In the genomic region with DNA sequence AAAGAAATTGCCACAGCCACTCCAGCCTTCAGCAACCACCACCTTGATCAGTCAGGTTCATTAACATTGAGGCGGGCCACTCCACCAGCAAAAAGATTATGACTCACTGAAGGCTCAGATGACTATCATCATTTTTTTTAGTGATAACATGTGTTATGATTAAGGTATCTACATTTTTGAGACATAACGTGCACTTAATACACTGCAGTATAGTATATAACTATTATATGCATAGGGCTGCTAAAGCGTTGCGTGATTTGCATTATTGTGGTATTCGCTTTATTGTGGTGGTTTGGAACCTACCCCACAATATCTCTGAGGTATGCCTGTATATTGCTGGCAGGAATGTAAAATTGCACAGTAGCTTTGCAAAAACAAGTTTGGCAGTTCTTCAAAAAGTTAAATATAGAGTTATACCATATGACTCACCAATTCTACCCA, we compare ENCODE assay signal across 14 cellular contexts. TPM values are rescaled to one million over a fixed set of nuclear protein-coding genes. Genes with fewer than 3 reads are reported as not detected.
A peak's percentile ranks its signal among the peaks of the same experiment; 100 is the strongest.
DNase-seq lines count a peak whose midpoint lies in the region; ATAC-seq and TF ChIP-seq lines count a peak whose summit lies in the region.
"Had no signal": no experiment of that assay in that cellular context is flagged by ENCODE, and none has a peak within 500 bp of the region (broad histone marks: within the 10 kb centered on the region; RNA-seq: fewer than 3 reads in every experiment).

No MANE protein-coding gene starts in this region.

- no peaks in the 10 kb centered on the region for H3K9me3 ChIP-seq in trophoblast cell (ENCODE audit: insufficient read depth, low read depth, low read length)
- H3K9me3 ChIP-seq: upper lobe of right lung had no signal

- H3K14ac ChIP-seq in trophoblast cell (ENCODE audit: low read length): no peak overlapping the region

- H3K23ac ChIP-seq in trophoblast cell (ENCODE audit: low read length): no peak overlapping the region

- DNase-seq in activated T-cell treated with anti-CD3 and anti-CD28 coated beads, Interleukin-2, amount 50 U/mL, for 4 hours: no peak
- no peak for DNase-seq in activated T-cell treated with anti-CD3 and anti-CD28 coated beads, Interleukin-2, amount 50 U/mL, for 24 hours
- peak; percentile 17 for DNase-seq in MV-4-11 (lab: John Stamatoyannopoulos, UW)
- DNase-seq in brain microvascular endothelial cell: peak; percentile 89
- peak; percentile 80 to 85 for DNase-seq in trophoblast cell
- no peak for DNase-seq in NCI-H1694 (lab: John Stamatoyannopoulos, UW)
- no peak for DNase-seq in left lobe of liver (ENCODE audit: low spot score)
- DNase-seq: left cardiac atrium, NCI-H2081 treated with DMSO at 0.1 percent for 48 hours, upper lobe of right lung had no signal

- peak; percentile 8 to 9 for ATAC-seq in activated T-cell treated with anti-CD3 and anti-CD28 coated beads, Interleukin-2, amount 50 U/mL, for 4 hours
- no peak for ATAC-seq in left lobe of liver
- no peak for ATAC-seq in GM19467 (IDR thresholded peaks at IDR 0.05; ENCODE audit: unreplicated experiment)
- ATAC-seq: left cardiac atrium, upper lobe of right lung had no signal

- no peak overlapping the region for H4K8ac ChIP-seq in trophoblast cell (ENCODE audit: low read depth, low read length)

- H3K4me1 Mint-ChIP-seq in activated T-cell treated with anti-CD3 and anti-CD28 coated beads, Interleukin-2, amount 50 U/mL, for 4 hours (ENCODE audit: low read depth): peaks cover 24% of the 10 kb centered on the region
- H3K4me1 Mint-ChIP-seq in activated T-cell treated with anti-CD3 and anti-CD28 coated beads, Interleukin-2, amount 50 U/mL, for 24 hours (ENCODE audit: low read depth): peaks cover 25% of the 10 kb centered on the region
- H3K4me1 Mint-ChIP-seq: nephron had no signal

- WGBS in trophoblast cell (ENCODE audit: extremely low coverage, insufficient coverage, insufficient read length): no CpG with 5 or more reads among the region's 5 CpGs

- H2BK12ac ChIP-seq in trophoblast cell (ENCODE audit: low read length): no peak overlapping the region

- H3K36me3 Mint-ChIP-seq in activated T-cell treated with anti-CD3 and anti-CD28 coated beads, Interleukin-2, amount 50 U/mL, for 4 hours (ENCODE audit: insufficient read depth): no peaks in the 10 kb centered on the region
- H3K36me3 Mint-ChIP-seq in activated T-cell treated with anti-CD3 and anti-CD28 coated beads, Interleukin-2, amount 50 U/mL, for 24 hours (ENCODE audit: low read depth): peaks cover 4% of the 10 kb centered on the region

- no peak overlapping the region for H3K18ac ChIP-seq in trophoblast cell (ENCODE audit: low read length)

- no peak overlapping the region for H2AFZ ChIP-seq in trophoblast cell (ENCODE audit: insufficient read depth, low read length, poor library complexity)

- H2BK5ac ChIP-seq in trophoblast cell (ENCODE audit: low read depth, low read length, poor library complexity): no peak overlapping the region

- H3K4ac ChIP-seq in trophoblast cell (ENCODE audit: low read depth, low read length): no peak overlapping the region

- no peak overlapping the region for H3K27ac Mint-ChIP-seq in activated T-cell treated with anti-CD3 and anti-CD28 coated beads, Interleukin-2, amount 50 U/mL, for 24 hours
- H3K27ac Mint-ChIP-seq: activated T-helper 1 cell treated with anti-CD3 and anti-CD28 coated beads, Interleukin-12 subunit alpha, Interleukin-12 subunit beta, Interleukin-2, Interleukin-4 antibody, amounts not matched to agents 30 ng/mL and 10 ng/mL and 1 ng/mL, durations not matched to agents 14 hours and 24 hours and 36 hours; nephron had no signal

- H3K4me1 ChIP-seq in trophoblast cell (ENCODE audit: control insufficient read depth in 1 of 2, insufficient read depth in 2 of 2, low read length in 2 of 2): no peaks in the 10 kb centered on the region

- no peak overlapping the region for H3K4me2 ChIP-seq in trophoblast cell (ENCODE audit: low read length)

- H3K9ac ChIP-seq in trophoblast cell (ENCODE audit: low read length): no peak overlapping the region

- no peak overlapping the region for H4K12ac ChIP-seq in trophoblast cell (ENCODE audit: low read depth, low read length)

- peaks cover 5% of the 10 kb centered on the region for H3K79me2 ChIP-seq in trophoblast cell (ENCODE audit: control insufficient read depth, insufficient read depth, low read length, poor library complexity)

- no peak overlapping the region for H2BK120ac ChIP-seq in trophoblast cell (ENCODE audit: insufficient read depth, low read length, poor library complexity)

- H4K91ac ChIP-seq in trophoblast cell (ENCODE audit: low read depth, low read length): no peak overlapping the region

- H3K4me3 ChIP-seq in brain microvascular endothelial cell (ENCODE audit: low read depth, low read length) (no peak overlapping the region), trophoblast cell (ENCODE audit: low read depth, low read length) (no peak overlapping the region)
- H3K4me3 ChIP-seq: skin epidermis, upper lobe of right lung had no signal

- in situ Hi-C loops in brain microvascular endothelial cell (cut with HindIII; ENCODE audit: low pct_ligation_motif_present, low sequenced_read_pairs): no loop called here

- H2AK5ac ChIP-seq in trophoblast cell (ENCODE audit: low read length): no peak overlapping the region

- peaks cover 5% of the 10 kb centered on the region for H3K79me1 ChIP-seq in trophoblast cell (ENCODE audit: low read length)

- H3K9me3 Mint-ChIP-seq in activated T-cell treated with anti-CD3 and anti-CD28 coated beads, Interleukin-2, amount 50 U/mL, for 4 hours: no peaks in the 10 kb centered on the region
- H3K9me3 Mint-ChIP-seq in activated T-cell treated with anti-CD3 and anti-CD28 coated beads, Interleukin-2, amount 50 U/mL, for 24 hours: no peaks in the 10 kb centered on the region
- H3K9me3 Mint-ChIP-seq: activated T-helper 1 cell treated with anti-CD3 and anti-CD28 coated beads, Interleukin-12 subunit alpha, Interleukin-12 subunit beta, Interleukin-2, Interleukin-4 antibody, amounts not matched to agents 30 ng/mL and 10 ng/mL and 1 ng/mL, durations not matched to agents 14 hours and 24 hours and 36 hours; nephron had no signal

- H3K4me3 Mint-ChIP-seq in activated T-cell treated with anti-CD3 and anti-CD28 coated beads, Interleukin-2, amount 50 U/mL, for 4 hours: no peak overlapping the region
- H3K4me3 Mint-ChIP-seq in activated T-cell treated with anti-CD3 and anti-CD28 coated beads, Interleukin-2, amount 50 U/mL, for 24 hours: no peak overlapping the region

- no peaks in the 10 kb centered on the region for H3K36me3 ChIP-seq in brain microvascular endothelial cell (replicated peaks)
- H3K36me3 ChIP-seq in trophoblast cell (ENCODE audit: control insufficient read depth in 1 of 2, insufficient read depth in 2 of 2, low read length in 2 of 2): no peaks in the 10 kb centered on the region
- H3K36me3 ChIP-seq: upper lobe of right lung had no signal

- no peak overlapping the region for H3K27ac ChIP-seq in brain microvascular endothelial cell
- no peak overlapping the region for H3K27ac ChIP-seq in trophoblast cell (ENCODE audit: low read depth, low read length)
- H3K27ac ChIP-seq: skin epidermis, upper lobe of right lung had no signal

- no peaks in the 10 kb centered on the region for H3K27me3 ChIP-seq in brain microvascular endothelial cell (replicated peaks)
- H3K27me3 ChIP-seq in trophoblast cell (ENCODE audit: insufficient read depth, low read length): no peaks in the 10 kb centered on the region
- H3K27me3 ChIP-seq: upper lobe of right lung had no signal

- peak; percentile 33 for TF ChIP-seq CTCF in brain microvascular endothelial cell (IDR thresholded peaks at IDR 0.05; ENCODE audit: low read depth, low read length, missing control alignments)

- no peaks in the 10 kb centered on the region for H3K27me3 Mint-ChIP-seq in activated T-cell treated with anti-CD3 and anti-CD28 coated beads, Interleukin-2, amount 50 U/mL, for 4 hours (ENCODE audit: low read depth)
- no peaks in the 10 kb centered on the region for H3K27me3 Mint-ChIP-seq in activated T-cell treated with anti-CD3 and anti-CD28 coated beads, Interleukin-2, amount 50 U/mL, for 24 hours

RNA-seq across cellular contexts. Expression of gene RIPK1, which starts 6.8 kb away (rescaled TPM):
- total RNA-seq in activated T-cell treated with anti-CD3 and anti-CD28 coated beads, Interleukin-2, amount 50 U/mL, for 4 hours: 10 to 100 TPM; 16.5 to 17.4 (median 16.6) TPM
- polyA plus RNA-seq in trophoblast cell (2013): 14.0 and 14.2 TPM in 2 replicates
- total RNA-seq in left lobe of liver: 12.6 TPM

RNA-seq across cellular contexts. Expression of gene BPHL, which starts 57.0 kb away (rescaled TPM):
- total RNA-seq in activated T-cell treated with anti-CD3 and anti-CD28 coated beads, Interleukin-2, amount 50 U/mL, for 4 hours: 1 to 10 TPM; 3.5 to 6.1 (median 4.5) TPM
- 21.0 and 22.0 TPM in 2 replicates for polyA plus RNA-seq in trophoblast cell (2013)
- total RNA-seq in left lobe of liver: 119 TPM

Comparison
In these comparisons a context has a peak if more than half of its experiments do, and no peak if none do; other contexts are left out.
1. ATAC-seq: peak in activated T-cell treated with anti-CD3 and anti-CD28 coated beads, Interleukin-2, amount 50 U/mL, for 4 hours (2 of 2); none in left lobe of liver (single experiment) and GM19467 (single experiment).
2. DNase-seq: peak in MV-4-11 (single experiment), brain microvascular endothelial cell (single experiment) and trophoblast cell (2 of 2); none in activated T-cell treated with anti-CD3 and anti-CD28 coated beads, Interleukin-2, amount 50 U/mL, for 4 hours (single experiment), activated T-cell treated with anti-CD3 and anti-CD28 coated beads, Interleukin-2, amount 50 U/mL, for 24 hours (single experiment), NCI-H1694 (single experiment) and left lobe of liver (single experiment).
3. RNA of gene BPHL, which starts 57.0 kb away (total RNA-seq): 119 TPM in left lobe of liver (single experiment); 3.5 to 6.1 TPM in activated T-cell treated with anti-CD3 and anti-CD28 coated beads, Interleukin-2, amount 50 U/mL, for 4 hours; every median in the first group is over 10 times any median in the second.